In genomic region chr12:93804392-93805179, GRCh38 we compare ENCODE assay signal across 12 cellular contexts.
DNase-seq lines count a peak whose midpoint lies in the region; ATAC-seq, FAIRE-seq and TF ChIP-seq lines count a peak whose summit lies in the region.
"Had no signal": no experiment of that assay in that cellular context is flagged by ENCODE, and none has a peak within 500 bp of the region (broad histone marks: within the 10 kb centered on the region; RNA-seq: fewer than 3 reads in every experiment).

No MANE protein-coding gene starts in this region.

- no peaks in the 10 kb centered on the region for H3K27me3 ChIP-seq in muscle layer of duodenum (ENCODE audit: low read depth, low read length)

- peaks cover 53% of the 10 kb centered on the region for H3K4me1 Mint-ChIP-seq in brain

- FAIRE-seq in GM12892 (lab: Jason Lieb, UNC): no peak

- peaks cover 7 to 16% of the 10 kb centered on the region in 2 donors for H3K4me1 ChIP-seq in muscle layer of duodenum (ENCODE audit: control insufficient read depth in 1 of 2, insufficient read depth in 2 of 2, low read length in 2 of 2)

- peak; percentile 6 for DNase-seq in stimulated activated CD4-positive, alpha-beta T cell treated with anti-CD3 and anti-CD28 coated beads, Interleukin-1b, Interleukin-23, amount 100 ng/mL, for 48 hours
- DNase-seq in stimulated activated CD4-positive, alpha-beta T cell treated with anti-CD3 and anti-CD28 coated beads, Interleukin-2, amount 100 ng/mL, for 24 hours: no peak
- DNase-seq in SKM-1 treated with dmso at 0.1 percent for 144 hours (lab: John Stamatoyannopoulos, UW; ENCODE audit: unreplicated experiment): no peak
- no peak for DNase-seq in GM12892 (ENCODE audit: insufficient read length)
- DNase-seq: NCI-H1417 treated with DMSO at 0.1 percent for 48 hours, occipital lobe had no signal

- H3K4me3 Mint-ChIP-seq in brain: no peak overlapping the region
- H3K4me3 Mint-ChIP-seq: CD14-positive monocyte; dendritic cell treated with granulocyte-macrophage colony-stimulating factor and Interleukin-4, amounts not matched to agents 40 ng/mL and 50 ng/mL, for 4 days had no signal

- peak overlapping the region in 4 of 5 experiments; percentile 6 to 72 (median 38) for H3K27ac Mint-ChIP-seq in brain
- H3K27ac Mint-ChIP-seq: CD14-positive monocyte; dendritic cell treated with granulocyte-macrophage colony-stimulating factor and Interleukin-4, amounts not matched to agents 40 ng/mL and 50 ng/mL, for 4 days had no signal

- no peaks in the 10 kb centered on the region for H3K36me3 Mint-ChIP-seq in brain
- H3K36me3 Mint-ChIP-seq: CD14-positive monocyte had no signal

- no peak overlapping the region for H3K4me3 ChIP-seq in muscle layer of duodenum (ENCODE audit: low read depth in 1 of 2, low read length in 2 of 2)

- H3K27ac ChIP-seq in muscle layer of duodenum (ENCODE audit: low read length): peak overlapping the region; percentile 74

- no peaks in the 10 kb centered on the region for H3K36me3 ChIP-seq in muscle layer of duodenum (ENCODE audit: control insufficient read depth in 1 of 2, insufficient read depth in 2 of 2, low read length in 2 of 2)

- H3K9me3 Mint-ChIP-seq in brain: no peaks in the 10 kb centered on the region

- no peak for ATAC-seq in HG03378 (IDR thresholded peaks at IDR 0.05; ENCODE audit: unreplicated experiment)
- no peak for ATAC-seq in GM18861 (IDR thresholded peaks at IDR 0.05; ENCODE audit: unreplicated experiment)

- TF ChIP-seq POLR2A in GM12892 (IDR thresholded peaks at IDR 0.05; ENCODE audit: low read depth, low read length): no peak

- H3K9me3 ChIP-seq in muscle layer of duodenum (ENCODE audit: control insufficient read depth in 1 of 2, low read length in 2 of 2): no peaks in the 10 kb centered on the region

- no peak for TF ChIP-seq CTCF in brain (conservative IDR thresholded peaks at IDR 0.05)

- no peaks in the 10 kb centered on the region for H3K27me3 Mint-ChIP-seq in brain
- H3K27me3 Mint-ChIP-seq: dendritic cell treated with granulocyte-macrophage colony-stimulating factor and Interleukin-4, amounts not matched to agents 40 ng/mL and 50 ng/mL, for 4 days had no signal
